ENCODE assay signal across 11 cellular contexts in the genomic region with DNA sequence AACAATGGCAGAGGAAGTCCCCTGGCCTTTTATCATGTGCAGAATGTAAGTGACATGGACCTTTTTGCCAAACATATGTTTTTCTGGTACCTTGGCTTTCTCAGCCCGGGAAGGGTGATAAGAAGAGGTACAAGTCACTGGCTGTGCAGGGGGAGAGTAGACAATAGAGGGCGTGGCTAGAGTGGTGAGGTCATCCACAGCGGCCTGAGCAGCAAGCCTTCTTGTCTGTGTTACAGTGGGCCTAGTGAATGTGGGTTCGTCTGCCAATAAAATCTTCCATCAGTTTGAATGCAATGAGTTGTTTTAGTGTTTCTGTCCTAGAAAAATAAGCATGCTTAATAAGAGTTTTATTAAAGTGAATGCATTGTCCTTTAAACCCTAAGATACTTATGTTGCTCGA. TPM values are rescaled to one million over a fixed set of nuclear protein-coding genes. Genes with fewer than 3 reads are reported as not detected.
DNase-seq lines count a peak whose midpoint lies in the region; ATAC-seq, FAIRE-seq and TF ChIP-seq lines count a peak whose summit lies in the region.
"Had no signal": no experiment of that assay in that cellular context is flagged by ENCODE, and none has a peak within 500 bp of the region (broad histone marks: within the 10 kb centered on the region; RNA-seq: fewer than 3 reads in every experiment).

No MANE protein-coding gene starts in this region.

- H3K79me2 ChIP-seq in GM23338 (replicated peaks; ENCODE audit: insufficient read depth), result no peaks in the 10 kb centered on the region

- H3K27ac Mint-ChIP-seq in GM23338, result peak overlapping the region; percentile 91; the same call in 1 of the 2 replicates

- DNase-seq in GM23338 (ENCODE audit: low spot score) (peak; percentile 67), SK-MEL-5 (ENCODE audit: low read depth, low spot score) (peak; percentile 36), frontal cortex (ENCODE audit: low spot score in 2 of 2) (peak; percentile 49 to 50), occipital lobe (lab: John Stamatoyannopoulos, UW) (peak; percentile 62), NCI-H446 treated with DMSO at 0.1 percent for 48 hours (lab: John Stamatoyannopoulos, UW) (no peak), DMS 273 (lab: John Stamatoyannopoulos, UW; ENCODE audit: unreplicated experiment) (no peak), ACHN (no peak)
- DNase-seq: activated T-cell treated with anti-CD3 and anti-CD28 coated beads, Interleukin-2, amount 50 U/mL, for 1 hour; Karpas-422 had no signal

- H2AFZ ChIP-seq in GM23338, result no peak overlapping the region

- peaks cover 15% of the 10 kb centered on the region for H3K4me1 Mint-ChIP-seq in GM23338

- no peak overlapping the region for H3K4me2 ChIP-seq in GM23338

- no peak overlapping the region for H3K4me3 Mint-ChIP-seq in GM23338

- H4K20me1 ChIP-seq in GM23338 (replicated peaks; ENCODE audit: insufficient read depth), result no peaks in the 10 kb centered on the region

- H3K4me3 ChIP-seq in GM23338, result no peak overlapping the region

- H3K27me3 Mint-ChIP-seq in GM23338 (ENCODE audit: insufficient read depth, low read depth, poor library complexity), result no peaks in the 10 kb centered on the region

- no peaks in the 10 kb centered on the region for H3K27me3 ChIP-seq in GM23338 (ENCODE audit: insufficient read depth)
- H3K27me3 ChIP-seq: neutrophil had no signal

- no peaks in the 10 kb centered on the region for H3K9me3 Mint-ChIP-seq in GM23338

- H3K4me1 ChIP-seq in GM23338 (ENCODE audit: insufficient read depth), result 0 out of 2 replicates have a peak, but pooled peaks cover 3% of the 10 kb centered on the region

- no peaks in the 10 kb centered on the region for H3K9me2 ChIP-seq in GM23338 (ENCODE audit: insufficient read depth)

- in situ Hi-C loops in SK-MEL-5 (cut with HindIII; ENCODE audit: low pct_unique_long_range_greater_than_20kb, low sequenced_read_pairs), result no loop called here
- in situ Hi-C loops in ACHN (cut with HindIII; ENCODE audit: low pct_ligation_motif_present, low pct_unique_long_range_greater_than_20kb, low sequenced_read_pairs), result no loop called here

- peaks cover 43% of the 10 kb centered on the region for H3K36me3 Mint-ChIP-seq in GM23338 (ENCODE audit: low read depth)

- H3F3A ChIP-seq in GM23338 (replicated peaks; ENCODE audit: low read depth), result peaks cover 3% of the 10 kb centered on the region; the same call in 1 of the 2 replicates

- FAIRE-seq in frontal cortex (lab: Jason Lieb, UNC), result peak; percentile 85

- peaks cover 21% of the 10 kb centered on the region for H3K36me3 ChIP-seq in GM23338 (ENCODE audit: insufficient read depth)

- no peak for TF ChIP-seq CTCF in GM23338 (conservative IDR thresholded peaks at IDR 0.05; ENCODE audit: low read depth in 2 of 2)

- H3K27ac ChIP-seq in GM23338 (ENCODE audit: low read depth), result peak overlapping the region; percentile 36; the same call in 1 of the 2 replicates
- H3K27ac ChIP-seq: neutrophil had no signal

- ATAC-seq in GM23338, result peak; percentile 91
- no peak for ATAC-seq in HG02678 (IDR thresholded peaks at IDR 0.05; ENCODE audit: unreplicated experiment)

TF ChIP-seq in GM23338, 12 proteins besides CTCF, POLR2A, EP300 and RAD21 (continues in another document):
- no peak for TF ChIP-seq EZH2phosphoT487 (IDR thresholded peaks at IDR 0.05; ENCODE audit: unreplicated experiment)
- TF ChIP-seq JUNB (IDR thresholded peaks at IDR 0.05; ENCODE audit: unreplicated experiment), result no peak
- TF ChIP-seq POLR2AphosphoS5 (IDR thresholded peaks at IDR 0.05; ENCODE audit: low read depth), result no peak
- TF ChIP-seq, protein P1, sequence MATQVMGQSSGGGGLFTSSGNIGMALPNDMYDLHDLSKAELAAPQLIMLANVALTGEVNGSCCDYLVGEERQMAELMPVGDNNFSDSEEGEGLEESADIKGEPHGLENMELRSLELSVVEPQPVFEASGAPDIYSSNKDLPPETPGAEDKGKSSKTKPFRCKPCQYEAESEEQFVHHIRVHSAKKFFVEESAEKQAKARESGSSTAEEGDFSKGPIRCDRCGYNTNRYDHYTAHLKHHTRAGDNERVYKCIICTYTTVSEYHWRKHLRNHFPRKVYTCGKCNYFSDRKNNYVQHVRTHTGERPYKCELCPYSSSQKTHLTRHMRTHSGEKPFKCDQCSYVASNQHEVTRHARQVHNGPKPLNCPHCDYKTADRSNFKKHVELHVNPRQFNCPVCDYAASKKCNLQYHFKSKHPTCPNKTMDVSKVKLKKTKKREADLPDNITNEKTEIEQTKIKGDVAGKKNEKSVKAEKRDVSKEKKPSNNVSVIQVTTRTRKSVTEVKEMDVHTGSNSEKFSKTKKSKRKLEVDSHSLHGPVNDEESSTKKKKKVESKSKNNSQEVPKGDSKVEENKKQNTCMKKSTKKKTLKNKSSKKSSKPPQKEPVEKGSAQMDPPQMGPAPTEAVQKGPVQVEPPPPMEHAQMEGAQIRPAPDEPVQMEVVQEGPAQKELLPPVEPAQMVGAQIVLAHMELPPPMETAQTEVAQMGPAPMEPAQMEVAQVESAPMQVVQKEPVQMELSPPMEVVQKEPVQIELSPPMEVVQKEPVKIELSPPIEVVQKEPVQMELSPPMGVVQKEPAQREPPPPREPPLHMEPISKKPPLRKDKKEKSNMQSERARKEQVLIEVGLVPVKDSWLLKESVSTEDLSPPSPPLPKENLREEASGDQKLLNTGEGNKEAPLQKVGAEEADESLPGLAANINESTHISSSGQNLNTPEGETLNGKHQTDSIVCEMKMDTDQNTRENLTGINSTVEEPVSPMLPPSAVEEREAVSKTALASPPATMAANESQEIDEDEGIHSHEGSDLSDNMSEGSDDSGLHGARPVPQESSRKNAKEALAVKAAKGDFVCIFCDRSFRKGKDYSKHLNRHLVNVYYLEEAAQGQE (IDR thresholded peaks at IDR 0.05; ENCODE audit: unreplicated experiment), result no peak
- no peak for TF ChIP-seq ZNF114 (CRISPR knock-in tag; IDR thresholded peaks at IDR 0.05)
- TF ChIP-seq, protein P2, sequence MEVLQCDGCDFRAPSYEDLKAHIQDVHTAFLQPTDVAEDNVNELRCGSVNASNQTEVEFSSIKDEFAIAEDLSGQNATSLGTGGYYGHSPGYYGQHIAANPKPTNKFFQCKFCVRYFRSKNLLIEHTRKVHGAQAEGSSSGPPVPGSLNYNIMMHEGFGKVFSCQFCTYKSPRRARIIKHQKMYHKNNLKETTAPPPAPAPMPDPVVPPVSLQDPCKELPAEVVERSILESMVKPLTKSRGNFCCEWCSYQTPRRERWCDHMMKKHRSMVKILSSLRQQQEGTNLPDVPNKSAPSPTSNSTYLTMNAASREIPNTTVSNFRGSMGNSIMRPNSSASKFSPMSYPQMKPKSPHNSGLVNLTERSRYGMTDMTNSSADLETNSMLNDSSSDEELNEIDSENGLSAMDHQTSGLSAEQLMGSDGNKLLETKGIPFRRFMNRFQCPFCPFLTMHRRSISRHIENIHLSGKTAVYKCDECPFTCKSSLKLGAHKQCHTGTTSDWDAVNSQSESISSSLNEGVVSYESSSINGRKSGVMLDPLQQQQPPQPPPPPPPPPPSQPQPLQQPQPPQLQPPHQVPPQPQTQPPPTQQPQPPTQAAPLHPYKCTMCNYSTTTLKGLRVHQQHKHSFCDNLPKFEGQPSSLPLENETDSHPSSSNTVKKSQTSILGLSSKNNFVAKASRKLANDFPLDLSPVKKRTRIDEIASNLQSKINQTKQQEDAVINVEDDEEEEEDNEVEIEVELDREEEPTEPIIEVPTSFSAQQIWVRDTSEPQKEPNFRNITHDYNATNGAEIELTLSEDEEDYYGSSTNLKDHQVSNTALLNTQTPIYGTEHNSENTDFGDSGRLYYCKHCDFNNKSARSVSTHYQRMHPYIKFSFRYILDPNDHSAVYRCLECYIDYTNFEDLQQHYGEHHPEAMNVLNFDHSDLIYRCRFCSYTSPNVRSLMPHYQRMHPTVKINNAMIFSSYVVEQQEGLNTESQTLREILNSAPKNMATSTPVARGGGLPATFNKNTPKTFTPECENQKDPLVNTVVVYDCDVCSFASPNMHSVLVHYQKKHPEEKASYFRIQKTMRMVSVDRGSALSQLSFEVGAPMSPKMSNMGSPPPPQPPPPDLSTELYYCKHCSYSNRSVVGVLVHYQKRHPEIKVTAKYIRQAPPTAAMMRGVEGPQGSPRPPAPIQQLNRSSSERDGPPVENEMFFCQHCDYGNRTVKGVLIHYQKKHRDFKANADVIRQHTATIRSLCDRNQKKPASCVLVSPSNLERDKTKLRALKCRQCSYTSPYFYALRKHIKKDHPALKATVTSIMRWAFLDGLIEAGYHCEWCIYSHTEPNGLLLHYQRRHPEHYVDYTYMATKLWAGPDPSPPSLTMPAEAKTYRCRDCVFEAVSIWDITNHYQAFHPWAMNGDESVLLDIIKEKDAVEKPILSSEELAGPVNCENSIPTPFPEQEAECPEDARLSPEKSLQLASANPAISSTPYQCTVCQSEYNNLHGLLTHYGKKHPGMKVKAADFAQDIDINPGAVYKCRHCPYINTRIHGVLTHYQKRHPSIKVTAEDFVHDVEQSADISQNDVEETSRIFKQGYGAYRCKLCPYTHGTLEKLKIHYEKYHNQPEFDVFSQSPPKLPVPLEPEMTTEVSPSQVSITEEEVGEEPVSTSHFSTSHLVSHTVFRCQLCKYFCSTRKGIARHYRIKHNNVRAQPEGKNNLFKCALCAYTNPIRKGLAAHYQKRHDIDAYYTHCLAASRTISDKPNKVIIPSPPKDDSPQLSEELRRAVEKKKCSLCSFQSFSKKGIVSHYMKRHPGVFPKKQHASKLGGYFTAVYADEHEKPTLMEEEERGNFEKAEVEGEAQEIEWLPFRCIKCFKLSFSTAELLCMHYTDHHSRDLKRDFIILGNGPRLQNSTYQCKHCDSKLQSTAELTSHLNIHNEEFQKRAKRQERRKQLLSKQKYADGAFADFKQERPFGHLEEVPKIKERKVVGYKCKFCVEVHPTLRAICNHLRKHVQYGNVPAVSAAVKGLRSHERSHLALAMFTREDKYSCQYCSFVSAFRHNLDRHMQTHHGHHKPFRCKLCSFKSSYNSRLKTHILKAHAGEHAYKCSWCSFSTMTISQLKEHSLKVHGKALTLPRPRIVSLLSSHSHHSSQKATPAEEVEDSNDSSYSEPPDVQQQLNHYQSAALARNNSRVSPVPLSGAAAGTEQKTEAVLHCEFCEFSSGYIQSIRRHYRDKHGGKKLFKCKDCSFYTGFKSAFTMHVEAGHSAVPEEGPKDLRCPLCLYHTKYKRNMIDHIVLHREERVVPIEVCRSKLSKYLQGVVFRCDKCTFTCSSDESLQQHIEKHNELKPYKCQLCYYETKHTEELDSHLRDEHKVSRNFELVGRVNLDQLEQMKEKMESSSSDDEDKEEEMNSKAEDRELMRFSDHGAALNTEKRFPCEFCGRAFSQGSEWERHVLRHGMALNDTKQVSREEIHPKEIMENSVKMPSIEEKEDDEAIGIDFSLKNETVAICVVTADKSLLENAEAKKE (CRISPR knock-in tag; IDR thresholded peaks at IDR 0.05), result no peak

RNA-seq across cellular contexts. Expression of a gene that starts 59.0 kb away (rescaled TPM):
- total RNA-seq in GM23338 (2014; rRNA removed; shearing (Covaris generic)), result 274 and 305 TPM in 2 replicates
- 158 and 174 TPM in 2 replicates for polyA plus RNA-seq in GM23338 (2016; fragmentation: Nextera tagmentation; extraction: Ambion mirVana)
- 30.2 and 36.1 TPM in 2 replicates for total RNA-seq in SK-MEL-5 (2014; rRNA removed; shearing (Covaris generic))
- 74.6 and 75.3 TPM in 2 replicates for polyA plus RNA-seq in SK-MEL-5 (2015; cell fraction: cytosol; rRNA removed)
- 30.8 and 38.1 TPM in 2 replicates for polyA plus RNA-seq in SK-MEL-5 (2015; cell fraction: nucleus; rRNA removed)
- total RNA-seq in frontal cortex (106 TPM), occipital lobe (94.1 TPM)

Comparison
In these comparisons a context has a peak if more than half of its experiments do, and no peak if none do; other contexts are left out.
1. DNase-seq: peak in GM23338 (single experiment), SK-MEL-5 (single experiment), frontal cortex (2 of 2) and occipital lobe (single experiment); none in NCI-H446 treated with DMSO at 0.1 percent for 48 hours (single experiment), DMS 273 (single experiment) and ACHN (single experiment).